8 cellular contexts compared by ENCODE assay signal in the genomic region with DNA sequence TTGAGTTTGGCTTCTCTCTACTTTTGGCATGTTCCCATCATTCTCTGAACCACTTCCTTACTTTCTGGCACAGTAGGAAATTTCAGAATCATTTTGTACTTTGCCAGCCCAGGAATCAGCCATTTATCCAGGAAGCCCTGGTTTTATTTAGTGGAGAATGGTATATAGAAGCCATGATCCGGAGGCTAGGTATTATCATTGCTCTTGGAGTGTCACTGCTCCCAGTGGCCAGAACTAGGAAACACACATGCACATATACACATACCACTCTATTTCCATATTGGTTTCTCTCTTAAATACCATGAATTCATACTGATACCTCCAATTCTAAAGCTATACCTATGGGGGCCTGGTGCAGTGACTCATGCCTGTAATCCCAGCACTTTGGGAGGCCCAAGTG. TPM values are rescaled to one million over a fixed set of nuclear protein-coding genes. Genes with fewer than 3 reads are reported as not detected.
DNase-seq lines count a peak whose midpoint lies in the region; ATAC-seq, FAIRE-seq and TF ChIP-seq lines count a peak whose summit lies in the region.

No MANE protein-coding gene starts in this region.

- peak; percentile 36 for TF ChIP-seq CTCF in AG09309 (IDR thresholded peaks at IDR 0.05; ENCODE audit: control insufficient read depth, insufficient read depth, low read depth, low read length, missing control alignments)
- peak; percentile 40 to 55 (median 53) for TF ChIP-seq CTCF in GM12878 (IDR thresholded peaks at IDR 0.05 in 2 of 3, conservative IDR thresholded peaks at IDR 0.05 in 1 of 3; ENCODE audit: control insufficient read depth in 2 of 3, extremely low read depth in 1 of 3, insufficient read depth in 1 of 3, low read depth in 3 of 3, low read length in 3 of 3)
- no peak for TF ChIP-seq CTCF in lower leg skin (IDR thresholded peaks at IDR 0.05)

- H3K36me3 ChIP-seq in GM12878 (ENCODE audit: control insufficient read depth in 2 of 2, insufficient read depth in 2 of 2, low read length in 1 of 2) = no peaks in the 10 kb centered on the region

- 100% methylated on average over 1 of the region's 1 CpG for WGBS in GM12878 (ENCODE audit: insufficient coverage, insufficient replicate concordance, low lambda C conversion rate, missing lambda C conversion rate)
- 69 to 82% methylated on average over 1 of the region's 1 CpG for WGBS in lower leg skin, 2 donors

- no peaks in the 10 kb centered on the region for H3K79me2 ChIP-seq in GM12878 (ENCODE audit: control insufficient read depth, insufficient read depth, low read length)

- no peaks in the 10 kb centered on the region for H3K9me3 ChIP-seq in GM12878 (replicated peaks; ENCODE audit: control insufficient read depth, insufficient read depth, low read length)

- in situ Hi-C loops in GM12878 (cut with MboI) = no loop called here

- CTCF ChIA-PET in GM12878 (lab: Yijun Ruan, JAX) = interaction anchor here (0.9 to 2.9 kb wide), 5 partner anchors 12 to 43 kb away, joined by 3 to 9 read pairs (median 4); a partner anchor contains a TSS

- peaks cover 20% of the 10 kb centered on the region for H3K4me1 ChIP-seq in GM12878 (ENCODE audit: control insufficient read depth, insufficient read depth, low read length)

- H3K27me3 ChIP-seq in GM12878 (replicated peaks in 1 of 2; ENCODE audit: control insufficient read depth in 2 of 2, insufficient read depth in 2 of 2, low read length in 1 of 2) = no peaks in the 10 kb centered on the region

- no peak for TF ChIP-seq EP300 in GM12878 (IDR thresholded peaks at IDR 0.05; ENCODE audit: borderline replicate concordance in 1 of 2, control insufficient read depth in 1 of 2, low read depth in 2 of 2, low read length in 2 of 2)

- POLR2A ChIA-PET in GM12878 (lab: Charles Lee) = interaction anchor here (2.5 kb wide), 1 partner anchor 28 kb away, joined by 7 read pairs; no protein-coding TSS in a partner anchor

- no peak for TF ChIP-seq POLR2A in GM12878 (IDR thresholded peaks at IDR 0.05; ENCODE audit: low read depth, low read length)
- TF ChIP-seq POLR2A in lower leg skin (IDR thresholded peaks at IDR 0.05) = no peak

- BruUV-seq in GM12878 (replicated peaks; lab: Mats Ljungman, UMichigan) = no TSS peak

- DNase-seq in AG09309 (ENCODE audit: low read depth) = no peak
- DNase-seq in HT1080 (ENCODE audit: low read depth) = peak; percentile 28
- DNase-seq in GM12878 (ENCODE audit: low read depth, low spot score) = no peak
- peak; percentile 31 for DNase-seq in renal cortical epithelial cell (ENCODE audit: low read depth)
- no peak for DNase-seq in lower leg skin (ENCODE audit: low spot score in 2 of 2)
- no peak for DNase-seq in activated naive CD4-positive, alpha-beta T cell treated with anti-CD3 and anti-CD28 coated beads, Interleukin-2, amount 50 U/mL, for 16 hours

- H3K4me3 ChIP-seq in AG09309 (ENCODE audit: control insufficient read depth, low read depth, low read length) (no peak overlapping the region), GM12878 (no peak overlapping the region; the same call in 1 of the 2 replicates), lower leg skin (ENCODE audit: low read depth, poor library complexity, severe bottlenecking) (no peak overlapping the region)

- ATAC-seq in GM18520 (IDR thresholded peaks at IDR 0.05; ENCODE audit: unreplicated experiment) (peak; percentile 66), GM12878 (peak; percentile 88), HG03045 (IDR thresholded peaks at IDR 0.05; ENCODE audit: unreplicated experiment) (no peak)

- RAD21 ChIA-PET in GM12878 (lab: Charles Lee; ENCODE audit: unreplicated experiment) = interaction anchor here (0.6 to 1.6 kb wide), 5 partner anchors 35 to 245 kb away, joined by 3 to 7 read pairs (median 3); a partner anchor contains a TSS

- intact Hi-C loops in GM12878 (cut with micrococcal nuclease; ENCODE audit: unreplicated experiment) = loop anchor here (1.0 kb wide), 1 partner anchor 37 kb away; a partner anchor contains a TSS
- intact Hi-C loops in lower leg skin (cut with DNase I; ENCODE audit: low total_unique reads) = no loop called here

- H2AFZ ChIP-seq in GM12878 (ENCODE audit: control insufficient read depth, low read depth, low read length) = no peak overlapping the region

- no peaks in the 10 kb centered on the region for H4K20me1 ChIP-seq in GM12878 (ENCODE audit: control insufficient read depth, insufficient read depth)

- SMC1A ChIA-PET in GM12878 (lab: Charles Lee; ENCODE audit: uncharacterized antibody, unreplicated experiment) = interaction anchor here (1.0 to 2.2 kb wide), 3 partner anchors 35 to 42 kb away, joined by 3 to 9 read pairs (median 5); a partner anchor contains a TSS

- no peak overlapping the region for H3K4me2 ChIP-seq in GM12878 (ENCODE audit: control insufficient read depth, insufficient read depth)

- TF ChIP-seq RAD21 in GM12878 (IDR thresholded peaks at IDR 0.05; ENCODE audit: insufficient read depth, low read depth, low read length) = peak; percentile 34

- H3K27ac ChIP-seq in GM12878 (ENCODE audit: control insufficient read depth, insufficient read depth) = no peak overlapping the region

- H3K9ac ChIP-seq in GM12878 (ENCODE audit: control insufficient read depth, insufficient read depth, low read length) = no peak overlapping the region

- no peak for FAIRE-seq in GM12878 (lab: Jason Lieb, UNC)

TF ChIP-seq in GM12878, 131 proteins besides CTCF, POLR2A, EP300 and RAD21:
- TF ChIP-seq RUNX3 (IDR thresholded peaks at IDR 0.05; ENCODE audit: low read length) (0 out of 2 replicates have a peak, but pooled peaks have one; percentile 15), POU2F2 (IDR thresholded peaks at IDR 0.05; ENCODE audit: borderline replicate concordance, low read depth, low read length) (no peak)

RNA-seq across cellular contexts. Expression of a gene that starts 36.3 kb away (rescaled TPM):
- 6.5 and 9.7 TPM in 2 replicates for total RNA-seq in HT1080 (2014; rRNA removed; shearing (Covaris generic))
- 16.8 TPM in 2 replicates for polyA plus RNA-seq in HT1080 (2015; cell fraction: cytosol; rRNA removed)
- 21.5 and 23.1 TPM in 2 replicates for polyA plus RNA-seq in HT1080 (2015; cell fraction: nucleus; rRNA removed)
- 6.2 and 6.7 TPM in 2 replicates for total RNA-seq in GM12878 (2013; cell fraction: nucleolus; rRNA removed)
- total RNA-seq in GM12878 (2014; rRNA removed) (1.3 and 1.5 TPM in 2 replicates), GM12878 (2014; rRNA removed; fragmentation: Illumina TruSeq; extraction: Trizol) (0.94 and 1.1 TPM in 2 replicates), GM12878 (2021) (5.6 and 7.7 TPM in 2 replicates), renal cortical epithelial cell (0.69 and 8.1 TPM in 2 replicates), lower leg skin (10 to 100 TPM; 15.8 to 19.8 (median 18.0) TPM)
- 2.0 TPM for polyA plus RNA-seq in GM12878 (2011; ENCODE audit: low read depth)
- polyA plus RNA-seq in GM12878 (2011; rRNA removed) (1.7 and 2.8 TPM in 2 replicates), GM12878 (2014; fragmentation: Illumina TruSeq; extraction: Trizol) (3.8 and 4.0 TPM in 2 replicates), GM12878 (2014; fragmentation: Nextera tagmentation; extraction: Ambion mirVana) (under 1 TPM; 0.68 to 0.84 TPM), GM12878 (2014; rRNA removed) (2.6 and 3.7 TPM in 2 replicates), GM12878 (2016; fragmentation: Nextera tagmentation; extraction: Ambion mirVana) (1 to 10 TPM; 2.2 to 3.1 TPM)
- 2.8 and 3.7 TPM in 2 replicates for polyA plus RNA-seq in GM12878 (2011; cell fraction: cytosol; rRNA removed)
- 5.5 and 6.1 TPM in 2 replicates for polyA plus RNA-seq in GM12878 (2011; cell fraction: nucleus; rRNA removed)
- polyA plus RNA-seq in GM12878 (2012) = 2.9 and 3.5 TPM in 2 replicates
- 6.4 and 6.6 TPM in 2 replicates for polyA minus RNA-seq in GM12878 (2011; rRNA and poly(A)+ RNA removed)
- polyA minus RNA-seq in GM12878 (2011; cell fraction: cytosol; rRNA and poly(A)+ RNA removed) = 1.6 and 1.9 TPM in 2 replicates
- 2.3 and 4.0 TPM in 2 replicates for polyA minus RNA-seq in GM12878 (2011; cell fraction: nucleus; rRNA and poly(A)+ RNA removed)

RNA-seq across cellular contexts. Expression of a gene that starts 37.5 kb away (rescaled TPM):
- total RNA-seq in HT1080 (2014; rRNA removed; shearing (Covaris generic)) = 111 and 124 TPM in 2 replicates
- polyA plus RNA-seq in HT1080 (2015; cell fraction: cytosol; rRNA removed) = 77.5 and 80.3 TPM in 2 replicates
- 89.7 and 98.0 TPM in 2 replicates for polyA plus RNA-seq in HT1080 (2015; cell fraction: nucleus; rRNA removed)
- 29.4 and 37.3 TPM in 2 replicates for total RNA-seq in GM12878 (2013; cell fraction: nucleolus; rRNA removed)
- total RNA-seq in GM12878 (2014; rRNA removed) (74.7 and 78.7 TPM in 2 replicates), GM12878 (2014; rRNA removed; fragmentation: Illumina TruSeq; extraction: Trizol) (59.9 and 61.5 TPM in 2 replicates), GM12878 (2021) (78.4 and 80.0 TPM in 2 replicates), renal cortical epithelial cell (145 and 168 TPM in 2 replicates), lower leg skin (100 to 1,000 TPM in 2 of 4 donors, 10 to 100 TPM in 2; 77.7 to 131 (median 106) TPM)
- 19.6 TPM for polyA plus RNA-seq in GM12878 (2011; ENCODE audit: low read depth)
- polyA plus RNA-seq in GM12878 (2011; rRNA removed) (67.2 and 97.2 TPM in 2 replicates), GM12878 (2014; fragmentation: Illumina TruSeq; extraction: Trizol) (58.3 and 77.9 TPM in 2 replicates), GM12878 (2014; fragmentation: Nextera tagmentation; extraction: Ambion mirVana) (10 to 100 TPM; 43.0 to 54.5 TPM), GM12878 (2014; rRNA removed) (82.8 and 93.5 TPM in 2 replicates), GM12878 (2016; fragmentation: Nextera tagmentation; extraction: Ambion mirVana) (100 to 1,000 TPM; 107 to 110 TPM)
- polyA plus RNA-seq in GM12878 (2011; cell fraction: cytosol; rRNA removed) = 94.0 and 129 TPM in 2 replicates
- 115 and 128 TPM in 2 replicates for polyA plus RNA-seq in GM12878 (2011; cell fraction: nucleus; rRNA removed)
- 28.9 and 30.0 TPM in 2 replicates for polyA plus RNA-seq in GM12878 (2012)
- 91.0 and 101 TPM in 2 replicates for polyA minus RNA-seq in GM12878 (2011; rRNA and poly(A)+ RNA removed)
- 25.4 and 26.3 TPM in 2 replicates for polyA minus RNA-seq in GM12878 (2011; cell fraction: cytosol; rRNA and poly(A)+ RNA removed)
- 31.6 and 53.7 TPM in 2 replicates for polyA minus RNA-seq in GM12878 (2011; cell fraction: nucleus; rRNA and poly(A)+ RNA removed)

Comparison
In these comparisons a context has a peak if more than half of its experiments do, and no peak if none do; other contexts are left out.
1. DNase-seq: peak in HT1080 (single experiment) and renal cortical epithelial cell (single experiment); none in AG09309 (single experiment), GM12878 (single experiment), lower leg skin (0 of 2) and activated naive CD4-positive, alpha-beta T cell treated with anti-CD3 and anti-CD28 coated beads, Interleukin-2, amount 50 U/mL, for 16 hours (single experiment).
2. CTCF ChIP-seq: peak in AG09309 (single experiment) and GM12878 (3 of 3); none in lower leg skin (0 of 3).